Comparison of ENCODE assay signal across 9 cellular contexts in the genomic region with DNA sequence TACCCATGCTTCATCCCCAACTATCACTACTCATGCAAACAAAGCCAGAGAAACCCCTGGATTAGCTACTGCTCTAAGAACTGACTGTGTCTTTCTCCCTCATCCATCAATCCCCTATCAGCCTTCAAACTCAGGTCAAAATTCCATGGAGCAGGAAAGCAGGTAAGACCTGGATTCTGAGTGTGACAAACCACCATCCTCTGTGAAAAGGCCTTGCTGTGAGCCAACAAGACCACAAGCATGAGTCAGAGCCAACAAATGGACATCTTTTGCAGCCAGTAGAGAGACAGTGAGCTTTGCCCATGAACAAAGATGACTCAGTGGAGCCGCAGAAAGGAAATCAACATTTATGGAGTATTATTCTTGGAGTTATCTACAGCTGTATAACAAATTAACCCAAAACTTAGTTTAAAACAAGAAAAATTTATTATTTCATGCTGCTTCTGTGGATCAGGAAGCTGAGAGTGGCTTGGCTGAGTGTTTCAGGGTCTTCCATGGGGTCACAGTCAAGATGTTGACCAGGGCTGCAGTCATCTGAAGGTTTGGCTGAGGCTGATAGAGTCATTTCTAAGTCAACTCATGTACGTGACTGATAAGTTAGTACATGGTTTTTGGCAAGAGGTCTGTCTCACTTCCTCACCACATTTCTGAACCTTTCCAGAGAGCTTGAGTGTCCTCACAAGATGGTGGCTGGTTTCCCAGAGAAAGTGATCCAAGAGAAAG.
DNase-seq lines count a peak whose midpoint lies in the region; ATAC-seq lines count a peak whose summit lies in the region.
"Had no signal": no experiment of that assay in that cellular context is flagged by ENCODE, and none has a peak within 500 bp of the region (broad histone marks: within the 10 kb centered on the region; RNA-seq: fewer than 3 reads in every experiment).

No MANE protein-coding gene starts in this region.

- H3K36me3 ChIP-seq in BLaER1 (peaks cover 16% of the 10 kb centered on the region; the same call in 1 of the 2 replicates), KOPT-K1 (ENCODE audit: insufficient read depth, low read length) (peaks cover 4% of the 10 kb centered on the region; the same call in 1 of the 2 replicates), adipocyte (ENCODE audit: control insufficient read depth, insufficient read depth, low read length, severe bottlenecking) (no peaks in the 10 kb centered on the region)

- no peak for ATAC-seq in HG03457 (IDR thresholded peaks at IDR 0.05; ENCODE audit: unreplicated experiment)
- ATAC-seq in HG03025 (IDR thresholded peaks at IDR 0.05; ENCODE audit: low FRiP score, unreplicated experiment) = no peak
- no peak for ATAC-seq in GM18502 (IDR thresholded peaks at IDR 0.05; ENCODE audit: poor library complexity, unreplicated experiment)

- H4K20me1 ChIP-seq in BLaER1 = peaks cover 60% of the 10 kb centered on the region; the same call in 1 of the 2 replicates

- DNase-seq in adipocyte (ENCODE audit: low read depth) (peak; percentile 77), lung microvascular endothelial cell (ENCODE audit: low read depth in 2 of 2) (peak; percentile 69 to 97), NCI-H345 treated with DMSO at 0.1 percent for 48 hours (lab: John Stamatoyannopoulos, UW; ENCODE audit: unreplicated experiment) (no peak)

- H3K27ac ChIP-seq in BLaER1 = no peak overlapping the region
- peak overlapping the region; percentile 12 for H3K27ac ChIP-seq in KOPT-K1 (ENCODE audit: low read depth, low read length, poor library complexity, severe bottlenecking)

- H3K4me3 ChIP-seq in BLaER1 = no peak overlapping the region
- no peak overlapping the region for H3K4me3 ChIP-seq in adipocyte (ENCODE audit: low read length)
- H3K4me3 ChIP-seq: skin epidermis had no signal

- H3K9me3 ChIP-seq in BLaER1 = no peaks in the 10 kb centered on the region
- no peaks in the 10 kb centered on the region for H3K9me3 ChIP-seq in KOPT-K1 (ENCODE audit: insufficient read depth, low read length, poor library complexity, severe bottlenecking)
- no peaks in the 10 kb centered on the region for H3K9me3 ChIP-seq in adipocyte (ENCODE audit: control insufficient read depth, low read length)

- no peaks in the 10 kb centered on the region for H3K27me3 ChIP-seq in BLaER1
- no peaks in the 10 kb centered on the region for H3K27me3 ChIP-seq in adipocyte (replicated peaks; ENCODE audit: control insufficient read depth, insufficient read depth, low read length)

- peaks cover 49% of the 10 kb centered on the region for H3K4me1 ChIP-seq in BLaER1
- H3K4me1 ChIP-seq in adipocyte (ENCODE audit: control insufficient read depth, insufficient read depth, low read length) = peaks cover 25% of the 10 kb centered on the region

- no peak overlapping the region for H3K9ac ChIP-seq in BLaER1
- H3K9ac ChIP-seq in adipocyte (ENCODE audit: low read length) = no peak overlapping the region

- peak overlapping the region; percentile 50; the same call in 1 of the 2 replicates for H3K4me2 ChIP-seq in BLaER1
